In the genomic region with DNA sequence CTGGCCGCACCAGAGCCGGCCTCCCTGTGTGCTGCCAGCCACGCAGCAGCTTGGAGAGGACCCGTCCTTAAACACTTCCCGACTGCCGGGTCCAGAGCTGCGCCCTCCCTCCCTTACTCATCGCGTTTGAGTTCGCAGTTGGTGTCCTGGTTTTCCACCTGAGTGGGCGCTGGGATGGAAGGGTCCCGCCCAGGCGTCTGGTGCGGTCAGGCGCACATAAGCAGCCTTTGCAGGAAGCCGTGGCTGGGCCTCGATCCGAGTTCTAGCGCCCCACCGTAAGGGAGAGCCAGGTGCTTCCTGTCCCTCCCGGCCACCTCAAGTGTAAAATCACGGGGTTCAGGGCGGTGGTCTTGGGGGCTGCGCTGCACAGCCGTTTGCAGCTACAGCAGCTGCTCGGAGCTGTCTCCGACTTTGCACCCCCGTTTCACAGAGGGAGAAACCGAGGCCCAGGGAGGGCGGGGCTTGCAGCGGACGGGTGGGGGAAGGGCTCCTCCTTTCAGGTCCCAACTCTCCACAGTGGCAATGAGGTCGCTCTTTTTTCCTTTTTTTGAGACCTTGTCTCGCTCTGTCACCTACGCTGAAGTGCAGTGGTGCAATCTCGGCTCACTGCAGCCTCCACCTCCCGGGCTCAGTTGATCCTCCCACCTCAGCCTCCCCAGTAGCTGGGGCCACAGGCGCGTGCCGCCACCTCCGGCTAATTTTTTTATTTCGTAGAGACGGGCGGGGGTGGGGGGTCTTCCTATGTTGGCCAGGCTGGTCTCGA, we compare ENCODE assay signal across 8 cellular contexts. TPM values are rescaled to one million over a fixed set of nuclear protein-coding genes. Genes with fewer than 3 reads are reported as not detected.
DNase-seq lines count a peak whose midpoint lies in the region; ATAC-seq and TF ChIP-seq lines count a peak whose summit lies in the region.

No MANE protein-coding gene starts in this region.

- H3K27ac ChIP-seq in A673 (ENCODE audit: low read depth, low read length, poor library complexity, severe bottlenecking) (no peak overlapping the region), GM23338 (ENCODE audit: low read depth) (no peak overlapping the region), lower lobe of right lung (no peak overlapping the region)

- peaks cover 24% of the 10 kb centered on the region for H3K79me2 ChIP-seq in GM23338 (replicated peaks; ENCODE audit: insufficient read depth)

- H3K9me3 Mint-ChIP-seq in GM23338: no peaks in the 10 kb centered on the region; the same call in 2 of the 3 replicates
- H3K9me3 Mint-ChIP-seq in activated naive CD8-positive, alpha-beta T cell treated with anti-CD3 and anti-CD28 coated beads, Interleukin-2, amount 10 ng/mL, durations not matched to agents 7 days and 5 days: no peaks in the 10 kb centered on the region

- CTCF ChIA-PET in A673 (lab: Charles Lee) (interaction anchor here (0.6 to 1.0 kb wide), 2 partner anchors 12 to 231 kb away, joined by 3 to 7 read pairs; no protein-coding TSS in a partner anchor), HEK293T (lab: Yijun Ruan, JAX) (interaction anchor here (0.7 kb wide), 1 partner anchor 35 kb away, joined by 3 read pairs; no protein-coding TSS in a partner anchor)

- H3K4me3 Mint-ChIP-seq in GM23338: peak overlapping the region; percentile 74
- peak overlapping the region; percentile 79 for H3K4me3 Mint-ChIP-seq in activated naive CD8-positive, alpha-beta T cell treated with anti-CD3 and anti-CD28 coated beads, Interleukin-2, amount 10 ng/mL, durations not matched to agents 7 days and 5 days

- H3K4me3 ChIP-seq in A673 (ENCODE audit: low read depth, low read length, poor library complexity, severe bottlenecking): peak overlapping the region; percentile 77
- peak overlapping the region; percentile 96 for H3K4me3 ChIP-seq in GM23338
- H3K4me3 ChIP-seq in lower lobe of right lung: peak overlapping the region; percentile 67

- H2AFZ ChIP-seq in GM23338: no peak overlapping the region

- H3K4me2 ChIP-seq in GM23338: peak overlapping the region; percentile 77; the same call in 1 of the 2 replicates

- H3K27me3 ChIP-seq in A673 (replicated peaks; ENCODE audit: insufficient read depth, low read depth, low read length, poor library complexity) (no peaks in the 10 kb centered on the region), GM23338 (ENCODE audit: insufficient read depth) (peaks cover 45% of the 10 kb centered on the region), lower lobe of right lung (ENCODE audit: low read depth) (no peaks in the 10 kb centered on the region)

- no peaks in the 10 kb centered on the region for H3K9me3 ChIP-seq in A673 (ENCODE audit: low read depth, low read length, poor library complexity, severe bottlenecking)
- H3K9me3 ChIP-seq in lower lobe of right lung: no peaks in the 10 kb centered on the region

- peaks cover 7% of the 10 kb centered on the region for H3K4me1 ChIP-seq in A673 (ENCODE audit: insufficient read depth, low read length, poor library complexity, severe bottlenecking)
- H3K4me1 ChIP-seq in GM23338 (ENCODE audit: insufficient read depth): no peaks in the 10 kb centered on the region; the same call in 1 of the 2 replicates
- peaks cover 27% of the 10 kb centered on the region for H3K4me1 ChIP-seq in lower lobe of right lung

- ATAC-seq in GM23338: no peak
- ATAC-seq in activated naive CD8-positive, alpha-beta T cell treated with anti-CD3 and anti-CD28 coated beads, Interleukin-2, amount 10 ng/mL, durations not matched to agents 7 days and 5 days (ENCODE audit: low read depth): no peak
- no peak for ATAC-seq in lower lobe of right lung

- H3K27me3 Mint-ChIP-seq in GM23338 (ENCODE audit: insufficient read depth, low read depth, poor library complexity): peaks cover 44% of the 10 kb centered on the region
- H3K27me3 Mint-ChIP-seq in activated naive CD8-positive, alpha-beta T cell treated with anti-CD3 and anti-CD28 coated beads, Interleukin-2, amount 10 ng/mL, durations not matched to agents 7 days and 5 days: peaks cover 2% of the 10 kb centered on the region

- peaks cover 6% of the 10 kb centered on the region; the same call in 1 of the 2 replicates for H4K20me1 ChIP-seq in GM23338 (replicated peaks; ENCODE audit: insufficient read depth)

- intact Hi-C loops in A673 (cut with micrococcal nuclease; ENCODE audit: unreplicated experiment) (no loop called here), lower lobe of right lung (cut with DNase I) (no loop called here)

- BruUV-seq in A673 (replicated peaks; lab: Mats Ljungman, UMichigan): no TSS peak

- H3K9me2 ChIP-seq in GM23338 (ENCODE audit: insufficient read depth): no peaks in the 10 kb centered on the region

- peaks cover 3% of the 10 kb centered on the region; the same call in 2 of the 3 replicates for H3K36me3 Mint-ChIP-seq in GM23338 (ENCODE audit: low read depth)
- no peaks in the 10 kb centered on the region for H3K36me3 Mint-ChIP-seq in activated naive CD8-positive, alpha-beta T cell treated with anti-CD3 and anti-CD28 coated beads, Interleukin-2, amount 10 ng/mL, durations not matched to agents 7 days and 5 days

- POLR2A ChIA-PET in A673 (lab: Charles Lee; ENCODE audit: low non-redundant PET): no interaction called here
- POLR2A ChIA-PET in activated naive CD8-positive, alpha-beta T cell treated with anti-CD3 and anti-CD28 coated beads, Interleukin-2, amount 10 ng/mL, durations not matched to agents 7 days and 5 days (lab: Charles Lee): interaction anchor here (0.7 to 1.2 kb wide), 3 partner anchors 9 to 70 kb away, joined by 3 read pairs; no protein-coding TSS in a partner anchor
- POLR2A ChIA-PET in HEK293T (lab: Yijun Ruan, JAX): interaction anchor here (0.6 kb wide), 1 partner anchor 10 kb away, joined by 4 read pairs; no protein-coding TSS in a partner anchor

- DNase-seq in A673 (ENCODE audit: low spot score) (no peak), GM23338 (ENCODE audit: low spot score) (no peak), lower lobe of right lung (no peak), HEK293T (ENCODE audit: extremely low spot score) (no peak), NCI-H82 treated with DMSO at 0.1 percent for 48 hours (lab: John Stamatoyannopoulos, UW; ENCODE audit: unreplicated experiment) (no peak), cortex of kidney (lab: John Stamatoyannopoulos, UW) (no peak)
- peak; percentile 57 for DNase-seq in activated naive CD8-positive, alpha-beta T cell treated with anti-CD3 and anti-CD28 coated beads, Interleukin-2, amount 10 ng/mL, durations not matched to agents 7 days and 5 days
- DNase-seq in effector CD4-positive, alpha-beta T cell: no peak

- H3K4me1 Mint-ChIP-seq in GM23338: peaks cover 7% of the 10 kb centered on the region
- peaks cover 10% of the 10 kb centered on the region for H3K4me1 Mint-ChIP-seq in activated naive CD8-positive, alpha-beta T cell treated with anti-CD3 and anti-CD28 coated beads, Interleukin-2, amount 10 ng/mL, durations not matched to agents 7 days and 5 days

- 0 out of 2 replicates have a peak, but pooled peaks cover 4% of the 10 kb centered on the region for H3F3A ChIP-seq in GM23338 (replicated peaks; ENCODE audit: low read depth)

- H3K36me3 ChIP-seq in A673 (ENCODE audit: insufficient read depth, low read length, poor library complexity, severe bottlenecking) (peaks cover 2% of the 10 kb centered on the region), GM23338 (ENCODE audit: insufficient read depth) (no peaks in the 10 kb centered on the region), lower lobe of right lung (peaks cover under 1% of the 10 kb centered on the region)

- TF ChIP-seq CTCF in A673 (conservative IDR thresholded peaks at IDR 0.05; ENCODE audit: low read depth, low read length) (no peak), GM23338 (conservative IDR thresholded peaks at IDR 0.05; ENCODE audit: low read depth in 2 of 2) (no peak), lower lobe of right lung (IDR thresholded peaks at IDR 0.05) (no peak)

- no peak overlapping the region for H3K27ac Mint-ChIP-seq in GM23338
- peak overlapping the region; percentile 48 for H3K27ac Mint-ChIP-seq in activated naive CD8-positive, alpha-beta T cell treated with anti-CD3 and anti-CD28 coated beads, Interleukin-2, amount 10 ng/mL, durations not matched to agents 7 days and 5 days

TF ChIP-seq in HEK293T, 16 proteins besides CTCF, POLR2A, EP300 and RAD21:
- no peak for TF ChIP-seq ARNT (IDR thresholded peaks at IDR 0.05)
- no peak for TF ChIP-seq LEF1 (IDR thresholded peaks at IDR 0.05; ENCODE audit: borderline replicate concordance)
- TF ChIP-seq CTBP1 (IDR thresholded peaks at IDR 0.05; ENCODE audit: borderline replicate concordance): no peak
- TF ChIP-seq FOXM1 (IDR thresholded peaks at IDR 0.05; ENCODE audit: borderline replicate concordance): no peak
- no peak for TF ChIP-seq HDGF (IDR thresholded peaks at IDR 0.05; ENCODE audit: borderline replicate concordance)
- TF ChIP-seq SP1 (IDR thresholded peaks at IDR 0.05): no peak
- TF ChIP-seq ELF4 (IDR thresholded peaks at IDR 0.05): no peak
- TF ChIP-seq BHLHE40 (IDR thresholded peaks at IDR 0.05; ENCODE audit: borderline replicate concordance): no peak
- TF ChIP-seq L3MBTL2 (conservative IDR thresholded peaks at IDR 0.05): no peak
- no peak for TF ChIP-seq FOXK2 (IDR thresholded peaks at IDR 0.05)
- TF ChIP-seq ZNF384 (IDR thresholded peaks at IDR 0.05): no peak
TF ChIP-seq in HEK293T: peak in this region for 0.

RNA-seq across cellular contexts. Expression of a gene that starts 51.3 kb away (rescaled TPM):
- total RNA-seq in A673 (2021): not detected in 2 replicates
- total RNA-seq in GM23338 (2014; rRNA removed; shearing (Covaris generic)): 1.7 TPM in 1 of 2 replicates, not detected in the other
- polyA plus RNA-seq in GM23338 (2016; fragmentation: Nextera tagmentation; extraction: Ambion mirVana): not detected in 2 replicates
- total RNA-seq in activated naive CD8-positive, alpha-beta T cell treated with anti-CD3 and anti-CD28 coated beads, Interleukin-2, amount 10 ng/mL, durations not matched to agents 7 days and 5 days: not detected
- 2.3 TPM for total RNA-seq in lower lobe of right lung

RNA-seq across cellular contexts. Expression of a gene that starts 59.5 kb away (rescaled TPM):
- total RNA-seq in A673 (2021): 0.17 TPM in 1 of 2 replicates, not detected in the other
- 1.7 and 3.0 TPM in 2 replicates for total RNA-seq in GM23338 (2014; rRNA removed; shearing (Covaris generic))
- 1.1 and 2.3 TPM in 2 replicates for polyA plus RNA-seq in GM23338 (2016; fragmentation: Nextera tagmentation; extraction: Ambion mirVana)
- not detected for total RNA-seq in activated naive CD8-positive, alpha-beta T cell treated with anti-CD3 and anti-CD28 coated beads, Interleukin-2, amount 10 ng/mL, durations not matched to agents 7 days and 5 days
- total RNA-seq in lower lobe of right lung: 0.56 TPM
